Comparison of ENCODE assay signal across 22 cellular contexts in genomic region chr10:97450828-97451227, GRCh38. TPM values are rescaled to one million over a fixed set of nuclear protein-coding genes. Genes with fewer than 3 reads are reported as not detected.
DNase-seq lines count a peak whose midpoint lies in the region; ATAC-seq and TF ChIP-seq lines count a peak whose summit lies in the region.
"Had no signal": no experiment of that assay in that cellular context is flagged by ENCODE, and none has a peak within 500 bp of the region (broad histone marks: within the 10 kb centered on the region; RNA-seq: fewer than 3 reads in every experiment).

No MANE protein-coding gene starts in this region.

- DNase-seq in activated naive CD8-positive, alpha-beta T cell treated with anti-CD3 and anti-CD28 coated beads, Interleukin-2, amount 10 ng/mL, durations not matched to agents 7 days and 5 days: no peak
- no peak for DNase-seq in activated naive CD8-positive, alpha-beta T cell treated with anti-CD3 and anti-CD28 coated beads for 36 hours
- DNase-seq in T-cell (no peak), epithelial cell of esophagus (ENCODE audit: low read depth) (peak; percentile 32), SIG-M5 (lab: John Stamatoyannopoulos, UW) (no peak)
- no peak for DNase-seq in stimulated activated effector memory CD8-positive, alpha-beta T cell treated with anti-CD3 and anti-CD28 coated beads, Interleukin-12 subunit alpha, Interleukin-12 subunit beta, amount 100 ng/mL, for 72 hours (ENCODE audit: low spot score in 2 of 2)
- no peak for DNase-seq in activated CD4-positive, alpha-beta T cell treated with anti-CD3 and anti-CD28 coated beads, Interleukin-2, amount 50 U/mL, for 48 hours
- DNase-seq: amniotic stem cell; central memory CD4-positive, alpha-beta T cell; effector CD4-positive, alpha-beta T cell; GOT3; NCI-H1694 treated with DMSO at 0.1 percent for 48 hours; NCI-H226; OCI-M1; SHP77; small intestine; stimulated activated CD4-positive, alpha-beta T cell treated with anti-CD3 and anti-CD28 coated beads, Interleukin-2, amount 100 ng/mL, for 48 hours; stomach; transverse colon had no signal

- TF ChIP-seq CTCF in epithelial cell of esophagus (IDR thresholded peaks at IDR 0.05; ENCODE audit: insufficient read depth, low read depth, low read length, missing control alignments): no peak

- no peak for ATAC-seq in activated naive CD8-positive, alpha-beta T cell treated with anti-CD3 and anti-CD28 coated beads, Interleukin-2, amount 10 ng/mL, durations not matched to agents 7 days and 5 days (ENCODE audit: low read depth)
- ATAC-seq in T-cell (replicated peaks in 1 of 4) (no peak), HG03095 (IDR thresholded peaks at IDR 0.05; ENCODE audit: unreplicated experiment) (no peak)
- ATAC-seq in stimulated activated effector memory CD8-positive, alpha-beta T cell treated with anti-CD3 and anti-CD28 coated beads, Interleukin-12 subunit alpha, Interleukin-12 subunit beta, amount 100 ng/mL, for 72 hours: no peak
- ATAC-seq: K562 had no signal

- H3K27me3 Mint-ChIP-seq in activated naive CD8-positive, alpha-beta T cell treated with anti-CD3 and anti-CD28 coated beads, Interleukin-2, amount 10 ng/mL, durations not matched to agents 7 days and 5 days: no peaks in the 10 kb centered on the region
- no peaks in the 10 kb centered on the region for H3K27me3 Mint-ChIP-seq in activated naive CD8-positive, alpha-beta T cell treated with anti-CD3 and anti-CD28 coated beads for 36 hours
- no peaks in the 10 kb centered on the region for H3K27me3 Mint-ChIP-seq in T-cell

- H3K9me3 Mint-ChIP-seq in activated naive CD8-positive, alpha-beta T cell treated with anti-CD3 and anti-CD28 coated beads, Interleukin-2, amount 10 ng/mL, durations not matched to agents 7 days and 5 days: no peaks in the 10 kb centered on the region
- H3K9me3 Mint-ChIP-seq in activated naive CD8-positive, alpha-beta T cell treated with anti-CD3 and anti-CD28 coated beads for 36 hours: no peaks in the 10 kb centered on the region
- no peaks in the 10 kb centered on the region for H3K9me3 Mint-ChIP-seq in T-cell
- H3K9me3 Mint-ChIP-seq in stimulated activated effector memory CD8-positive, alpha-beta T cell treated with anti-CD3 and anti-CD28 coated beads, Interleukin-12 subunit alpha, Interleukin-12 subunit beta, amount 100 ng/mL, for 72 hours: no peaks in the 10 kb centered on the region
- H3K9me3 Mint-ChIP-seq: CD14-positive monocyte had no signal

- H3K36me3 Mint-ChIP-seq in activated naive CD8-positive, alpha-beta T cell treated with anti-CD3 and anti-CD28 coated beads, Interleukin-2, amount 10 ng/mL, durations not matched to agents 7 days and 5 days: peaks cover 11% of the 10 kb centered on the region
- H3K36me3 Mint-ChIP-seq in activated naive CD8-positive, alpha-beta T cell treated with anti-CD3 and anti-CD28 coated beads for 36 hours: peaks cover 24% of the 10 kb centered on the region
- peaks cover 20% of the 10 kb centered on the region for H3K36me3 Mint-ChIP-seq in T-cell
- H3K36me3 Mint-ChIP-seq in stimulated activated effector memory CD8-positive, alpha-beta T cell treated with anti-CD3 and anti-CD28 coated beads, Interleukin-12 subunit alpha, Interleukin-12 subunit beta, amount 100 ng/mL, for 72 hours: peaks cover 52% of the 10 kb centered on the region

- H3K4me1 Mint-ChIP-seq in activated naive CD8-positive, alpha-beta T cell treated with anti-CD3 and anti-CD28 coated beads, Interleukin-2, amount 10 ng/mL, durations not matched to agents 7 days and 5 days: peaks cover 17% of the 10 kb centered on the region
- peaks cover 51% of the 10 kb centered on the region for H3K4me1 Mint-ChIP-seq in activated naive CD8-positive, alpha-beta T cell treated with anti-CD3 and anti-CD28 coated beads for 36 hours
- H3K4me1 Mint-ChIP-seq in T-cell: peaks cover 26 to 68% (median 67%) of the 10 kb centered on the region in 3 donors
- peaks cover 46% of the 10 kb centered on the region for H3K4me1 Mint-ChIP-seq in stimulated activated effector memory CD8-positive, alpha-beta T cell treated with anti-CD3 and anti-CD28 coated beads, Interleukin-12 subunit alpha, Interleukin-12 subunit beta, amount 100 ng/mL, for 72 hours

- H3K4me3 Mint-ChIP-seq in activated naive CD8-positive, alpha-beta T cell treated with anti-CD3 and anti-CD28 coated beads, Interleukin-2, amount 10 ng/mL, durations not matched to agents 7 days and 5 days: no peak overlapping the region
- no peak overlapping the region for H3K4me3 Mint-ChIP-seq in activated naive CD8-positive, alpha-beta T cell treated with anti-CD3 and anti-CD28 coated beads for 36 hours
- no peak overlapping the region for H3K4me3 Mint-ChIP-seq in T-cell
- H3K4me3 Mint-ChIP-seq in stimulated activated effector memory CD8-positive, alpha-beta T cell treated with anti-CD3 and anti-CD28 coated beads, Interleukin-12 subunit alpha, Interleukin-12 subunit beta, amount 100 ng/mL, for 72 hours: no peak overlapping the region

- H3K4me3 ChIP-seq in epithelial cell of esophagus (ENCODE audit: low read length): no peak overlapping the region
- H3K4me3 ChIP-seq: K562, stomach, transverse colon had no signal

- POLR2A ChIA-PET in activated naive CD8-positive, alpha-beta T cell treated with anti-CD3 and anti-CD28 coated beads, Interleukin-2, amount 10 ng/mL, durations not matched to agents 7 days and 5 days (lab: Charles Lee): no interaction called here
- POLR2A ChIA-PET in T-cell (lab: Charles Lee): interaction anchor here in 1 of 2 donors (0.6 kb wide), 1 partner anchor 41 kb away, joined by 3 read pairs; no protein-coding TSS in a partner anchor

- CTCF ChIA-PET in T-cell (lab: Charles Lee): interaction anchor here in 1 of 2 donors (0.7 kb wide), 1 partner anchor 12 kb away, joined by 3 read pairs; no protein-coding TSS in a partner anchor

- H3K27ac Mint-ChIP-seq in activated naive CD8-positive, alpha-beta T cell treated with anti-CD3 and anti-CD28 coated beads, Interleukin-2, amount 10 ng/mL, durations not matched to agents 7 days and 5 days: peak overlapping the region; percentile 69
- no peak overlapping the region for H3K27ac Mint-ChIP-seq in activated naive CD8-positive, alpha-beta T cell treated with anti-CD3 and anti-CD28 coated beads for 36 hours
- H3K27ac Mint-ChIP-seq in T-cell: peak overlapping the region; percentile 46 to 54
- H3K27ac Mint-ChIP-seq in stimulated activated effector memory CD8-positive, alpha-beta T cell treated with anti-CD3 and anti-CD28 coated beads, Interleukin-12 subunit alpha, Interleukin-12 subunit beta, amount 100 ng/mL, for 72 hours: peak overlapping the region; percentile 76

RNA-seq across cellular contexts. Expression of gene ZDHHC16, which starts 4.9 kb away (rescaled TPM):
- 10 to 100 TPM; 23.3 to 29.6 TPM for total RNA-seq in activated naive CD8-positive, alpha-beta T cell treated with anti-CD3 and anti-CD28 coated beads, Interleukin-2, amount 10 ng/mL, durations not matched to agents 7 days and 5 days
- 10 to 100 TPM; 37.5 to 42.2 TPM for total RNA-seq in activated naive CD8-positive, alpha-beta T cell treated with anti-CD3 and anti-CD28 coated beads for 36 hours
- total RNA-seq in T-cell: 10 to 100 TPM; 16.1 to 38.8 (median 36.2) TPM

RNA-seq across cellular contexts. Expression of gene EXOSC1, which starts 5.0 kb away (rescaled TPM):
- 10 to 100 TPM; 46.5 to 47.9 TPM for total RNA-seq in activated naive CD8-positive, alpha-beta T cell treated with anti-CD3 and anti-CD28 coated beads, Interleukin-2, amount 10 ng/mL, durations not matched to agents 7 days and 5 days
- 10 to 100 TPM; 48.4 to 53.7 TPM for total RNA-seq in activated naive CD8-positive, alpha-beta T cell treated with anti-CD3 and anti-CD28 coated beads for 36 hours
- 10 to 100 TPM; 32.2 to 51.0 (median 46.8) TPM for total RNA-seq in T-cell

RNA-seq across cellular contexts. Expression of gene PGAM1, which starts 24.8 kb away (rescaled TPM):
- total RNA-seq in activated naive CD8-positive, alpha-beta T cell treated with anti-CD3 and anti-CD28 coated beads, Interleukin-2, amount 10 ng/mL, durations not matched to agents 7 days and 5 days: 100 to 1,000 TPM; 288 to 298 TPM
- total RNA-seq in activated naive CD8-positive, alpha-beta T cell treated with anti-CD3 and anti-CD28 coated beads for 36 hours: 100 to 1,000 TPM; 933 to 982 TPM
- total RNA-seq in T-cell: 100 to 1,000 TPM in 1 of 5 donors, 10 to 100 TPM in 4; 66.3 to 108 (median 94.8) TPM

RNA-seq across cellular contexts. Expression of gene MMS19, which starts 47.4 kb away (rescaled TPM):
- 10 to 100 TPM; 87.9 to 89.7 TPM for total RNA-seq in activated naive CD8-positive, alpha-beta T cell treated with anti-CD3 and anti-CD28 coated beads, Interleukin-2, amount 10 ng/mL, durations not matched to agents 7 days and 5 days
- total RNA-seq in activated naive CD8-positive, alpha-beta T cell treated with anti-CD3 and anti-CD28 coated beads for 36 hours: 10 to 100 TPM; 96.2 to 97.0 TPM
- 100 to 1,000 TPM in 2 of 5 donors, 10 to 100 TPM in 3; 73.8 to 106 (median 93.7) TPM for total RNA-seq in T-cell

RNA-seq across cellular contexts. Expression of gene UBTD1, which starts 47.9 kb away (rescaled TPM):
- 1 to 10 TPM; 1.1 to 1.4 TPM for total RNA-seq in activated naive CD8-positive, alpha-beta T cell treated with anti-CD3 and anti-CD28 coated beads, Interleukin-2, amount 10 ng/mL, durations not matched to agents 7 days and 5 days
- total RNA-seq in activated naive CD8-positive, alpha-beta T cell treated with anti-CD3 and anti-CD28 coated beads for 36 hours: 1 to 10 TPM in 1 of 2 experiments, under 1 TPM in 1; 0.99 to 1.3 TPM
- 1 to 10 TPM; 1.0 to 2.4 (median 1.9) TPM for total RNA-seq in T-cell
